ENCODE assay signal across 1 cellular context in the genomic region with DNA sequence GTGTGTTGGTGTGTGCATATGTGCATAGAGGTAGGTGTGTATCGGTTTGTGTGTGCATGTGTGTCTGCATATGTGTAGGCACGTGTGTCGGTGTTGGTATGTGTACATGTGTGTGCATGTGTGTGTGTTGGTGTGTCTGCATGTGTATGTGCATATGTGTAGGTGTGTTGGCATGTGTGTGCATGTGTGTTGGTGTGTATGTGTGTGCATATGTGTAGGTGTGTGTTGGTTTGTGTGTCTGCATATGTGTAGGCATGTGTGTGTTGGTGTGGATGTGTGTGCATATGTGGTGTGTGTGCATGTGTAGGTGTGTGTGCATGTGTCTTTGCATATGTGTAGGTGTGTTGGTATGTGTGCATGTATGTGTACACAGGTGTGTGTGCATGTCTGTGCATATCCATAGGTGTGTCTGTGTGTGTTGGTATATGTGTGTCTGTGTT.
TF ChIP-seq lines count a peak whose summit lies in the region.

No MANE protein-coding gene starts in this region.

TF ChIP-seq in HepG2, 621 proteins besides CTCF, POLR2A, EP300 and RAD21 (continued from another document and continues in another):
- TF ChIP-seq, protein P1, sequence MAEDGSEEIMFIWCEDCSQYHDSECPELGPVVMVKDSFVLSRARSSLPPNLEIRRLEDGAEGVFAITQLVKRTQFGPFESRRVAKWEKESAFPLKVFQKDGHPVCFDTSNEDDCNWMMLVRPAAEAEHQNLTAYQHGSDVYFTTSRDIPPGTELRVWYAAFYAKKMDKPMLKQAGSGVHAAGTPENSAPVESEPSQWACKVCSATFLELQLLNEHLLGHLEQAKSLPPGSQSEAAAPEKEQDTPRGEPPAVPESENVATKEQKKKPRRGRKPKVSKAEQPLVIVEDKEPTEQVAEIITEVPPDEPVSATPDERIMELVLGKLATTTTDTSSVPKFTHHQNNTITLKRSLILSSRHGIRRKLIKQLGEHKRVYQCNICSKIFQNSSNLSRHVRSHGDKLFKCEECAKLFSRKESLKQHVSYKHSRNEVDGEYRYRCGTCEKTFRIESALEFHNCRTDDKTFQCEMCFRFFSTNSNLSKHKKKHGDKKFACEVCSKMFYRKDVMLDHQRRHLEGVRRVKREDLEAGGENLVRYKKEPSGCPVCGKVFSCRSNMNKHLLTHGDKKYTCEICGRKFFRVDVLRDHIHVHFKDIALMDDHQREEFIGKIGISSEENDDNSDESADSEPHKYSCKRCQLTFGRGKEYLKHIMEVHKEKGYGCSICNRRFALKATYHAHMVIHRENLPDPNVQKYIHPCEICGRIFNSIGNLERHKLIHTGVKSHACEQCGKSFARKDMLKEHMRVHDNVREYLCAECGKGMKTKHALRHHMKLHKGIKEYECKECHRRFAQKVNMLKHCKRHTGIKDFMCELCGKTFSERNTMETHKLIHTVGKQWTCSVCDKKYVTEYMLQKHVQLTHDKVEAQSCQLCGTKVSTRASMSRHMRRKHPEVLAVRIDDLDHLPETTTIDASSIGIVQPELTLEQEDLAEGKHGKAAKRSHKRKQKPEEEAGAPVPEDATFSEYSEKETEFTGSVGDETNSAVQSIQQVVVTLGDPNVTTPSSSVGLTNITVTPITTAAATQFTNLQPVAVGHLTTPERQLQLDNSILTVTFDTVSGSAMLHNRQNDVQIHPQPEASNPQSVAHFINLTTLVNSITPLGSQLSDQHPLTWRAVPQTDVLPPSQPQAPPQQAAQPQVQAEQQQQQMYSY (CRISPR knock-in tag; IDR thresholded peaks at IDR 0.05), result no peak
- TF ChIP-seq ZNF136 (CRISPR knock-in tag; IDR thresholded peaks at IDR 0.05; ENCODE audit: low read depth) (no peak), ELF3 (CRISPR knock-in tag; IDR thresholded peaks at IDR 0.05) (no peak), REXO4 (CRISPR knock-in tag; IDR thresholded peaks at IDR 0.05; ENCODE audit: borderline replicate concordance) (no peak), SAFB2 (CRISPR knock-in tag; IDR thresholded peaks at IDR 0.05; ENCODE audit: borderline replicate concordance, low read depth) (no peak), ASH2L (IDR thresholded peaks at IDR 0.05; ENCODE audit: insufficient read length, low read depth, low read length) (no peak), ZFP41 (CRISPR knock-in tag; IDR thresholded peaks at IDR 0.05; ENCODE audit: borderline replicate concordance) (no peak), ZNF329 (CRISPR knock-in tag; IDR thresholded peaks at IDR 0.05; ENCODE audit: low read depth) (no peak), ZNF530 (CRISPR knock-in tag; IDR thresholded peaks at IDR 0.05; ENCODE audit: low read depth) (0 out of 2 replicates have a peak, but pooled peaks have one; percentile 13), SMARCE1 (IDR thresholded peaks at IDR 0.05; ENCODE audit: borderline replicate concordance) (no peak), THAP11 (CRISPR knock-in tag; IDR thresholded peaks at IDR 0.05) (no peak), GLI4 (CRISPR knock-in tag; IDR thresholded peaks at IDR 0.05; ENCODE audit: borderline replicate concordance) (no peak), HHEX (CRISPR knock-in tag; IDR thresholded peaks at IDR 0.05) (no peak), MAFK (conservative IDR thresholded peaks at IDR 0.05 in 1 of 2, IDR thresholded peaks at IDR 0.05 in 1 of 2; ENCODE audit: low read length in 2 of 2) (no peak), STAG1 (CRISPR knock-in tag; IDR thresholded peaks at IDR 0.05) (no peak), ZNF296 (CRISPR knock-in tag; conservative IDR thresholded peaks at IDR 0.05) (no peak), RFXANK (CRISPR knock-in tag; IDR thresholded peaks at IDR 0.05) (no peak), ZNF30 (CRISPR knock-in tag; IDR thresholded peaks at IDR 0.05) (no peak; the same call in 1 of the 2 replicates), SMYD3 (CRISPR knock-in tag; IDR thresholded peaks at IDR 0.05) (no peak), FOXK2 (IDR thresholded peaks at IDR 0.05) (no peak), IKZF1 (IDR thresholded peaks at IDR 0.05) (0 out of 2 replicates have a peak, but pooled peaks have one; percentile 47), CBX1 (IDR thresholded peaks at IDR 0.05; ENCODE audit: low read depth) (no peak), NFE2L1 (CRISPR knock-in tag; IDR thresholded peaks at IDR 0.05; ENCODE audit: borderline replicate concordance) (no peak), ZKSCAN1 (IDR thresholded peaks at IDR 0.05; ENCODE audit: low read length) (no peak), PITX1 (CRISPR knock-in tag; IDR thresholded peaks at IDR 0.05) (peak; percentile 55; the same call in 1 of the 2 replicates), ZNF567 (CRISPR knock-in tag; IDR thresholded peaks at IDR 0.05; ENCODE audit: borderline replicate concordance) (no peak), NCOA2 (CRISPR knock-in tag; IDR thresholded peaks at IDR 0.05) (no peak), REPIN1 (CRISPR knock-in tag; IDR thresholded peaks at IDR 0.05; ENCODE audit: borderline replicate concordance, low read depth) (peak; percentile 17; the same call in 1 of the 2 replicates), SNRNP70 (IDR thresholded peaks at IDR 0.05; ENCODE audit: low read depth, low read length) (no peak), RAD51 (IDR thresholded peaks at IDR 0.05; ENCODE audit: borderline replicate concordance) (peak; percentile 44; the same call in 1 of the 2 replicates), CEBPB (IDR thresholded peaks at IDR 0.05; ENCODE audit: borderline replicate concordance, low read depth, low read length) (no peak), ZNF350 (CRISPR knock-in tag; IDR thresholded peaks at IDR 0.05; ENCODE audit: borderline replicate concordance, low read depth) (no peak), KLF9 (CRISPR knock-in tag; IDR thresholded peaks at IDR 0.05; ENCODE audit: low read depth) (no peak), XBP1 (CRISPR knock-in tag; IDR thresholded peaks at IDR 0.05) (no peak), ZSCAN9 (CRISPR knock-in tag; IDR thresholded peaks at IDR 0.05; ENCODE audit: borderline replicate concordance) (no peak)
- TF ChIP-seq, protein P2, sequence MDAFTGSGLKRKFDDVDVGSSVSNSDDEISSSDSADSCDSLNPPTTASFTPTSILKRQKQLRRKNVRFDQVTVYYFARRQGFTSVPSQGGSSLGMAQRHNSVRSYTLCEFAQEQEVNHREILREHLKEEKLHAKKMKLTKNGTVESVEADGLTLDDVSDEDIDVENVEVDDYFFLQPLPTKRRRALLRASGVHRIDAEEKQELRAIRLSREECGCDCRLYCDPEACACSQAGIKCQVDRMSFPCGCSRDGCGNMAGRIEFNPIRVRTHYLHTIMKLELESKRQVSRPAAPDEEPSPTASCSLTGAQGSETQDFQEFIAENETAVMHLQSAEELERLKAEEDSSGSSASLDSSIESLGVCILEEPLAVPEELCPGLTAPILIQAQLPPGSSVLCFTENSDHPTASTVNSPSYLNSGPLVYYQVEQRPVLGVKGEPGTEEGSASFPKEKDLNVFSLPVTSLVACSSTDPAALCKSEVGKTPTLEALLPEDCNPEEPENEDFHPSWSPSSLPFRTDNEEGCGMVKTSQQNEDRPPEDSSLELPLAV (CRISPR knock-in tag; conservative IDR thresholded peaks at IDR 0.05; ENCODE audit: low read depth), result 0 out of 2 replicates have a peak, but pooled peaks have one; percentile 32
- TF ChIP-seq, protein P3, sequence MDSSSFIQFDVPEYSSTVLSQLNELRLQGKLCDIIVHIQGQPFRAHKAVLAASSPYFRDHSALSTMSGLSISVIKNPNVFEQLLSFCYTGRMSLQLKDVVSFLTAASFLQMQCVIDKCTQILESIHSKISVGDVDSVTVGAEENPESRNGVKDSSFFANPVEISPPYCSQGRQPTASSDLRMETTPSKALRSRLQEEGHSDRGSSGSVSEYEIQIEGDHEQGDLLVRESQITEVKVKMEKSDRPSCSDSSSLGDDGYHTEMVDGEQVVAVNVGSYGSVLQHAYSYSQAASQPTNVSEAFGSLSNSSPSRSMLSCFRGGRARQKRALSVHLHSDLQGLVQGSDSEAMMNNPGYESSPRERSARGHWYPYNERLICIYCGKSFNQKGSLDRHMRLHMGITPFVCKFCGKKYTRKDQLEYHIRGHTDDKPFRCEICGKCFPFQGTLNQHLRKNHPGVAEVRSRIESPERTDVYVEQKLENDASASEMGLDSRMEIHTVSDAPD (CRISPR knock-in tag; IDR thresholded peaks at IDR 0.05), result 0 out of 2 replicates have a peak, but pooled peaks have one; percentile 15
- TF ChIP-seq, protein P4, sequence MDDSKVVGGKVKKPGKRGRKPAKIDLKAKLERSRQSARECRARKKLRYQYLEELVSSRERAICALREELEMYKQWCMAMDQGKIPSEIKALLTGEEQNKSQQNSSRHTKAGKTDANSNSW (CRISPR knock-in tag; IDR thresholded peaks at IDR 0.05; ENCODE audit: borderline replicate concordance), result no peak
- TF ChIP-seq, protein P5, sequence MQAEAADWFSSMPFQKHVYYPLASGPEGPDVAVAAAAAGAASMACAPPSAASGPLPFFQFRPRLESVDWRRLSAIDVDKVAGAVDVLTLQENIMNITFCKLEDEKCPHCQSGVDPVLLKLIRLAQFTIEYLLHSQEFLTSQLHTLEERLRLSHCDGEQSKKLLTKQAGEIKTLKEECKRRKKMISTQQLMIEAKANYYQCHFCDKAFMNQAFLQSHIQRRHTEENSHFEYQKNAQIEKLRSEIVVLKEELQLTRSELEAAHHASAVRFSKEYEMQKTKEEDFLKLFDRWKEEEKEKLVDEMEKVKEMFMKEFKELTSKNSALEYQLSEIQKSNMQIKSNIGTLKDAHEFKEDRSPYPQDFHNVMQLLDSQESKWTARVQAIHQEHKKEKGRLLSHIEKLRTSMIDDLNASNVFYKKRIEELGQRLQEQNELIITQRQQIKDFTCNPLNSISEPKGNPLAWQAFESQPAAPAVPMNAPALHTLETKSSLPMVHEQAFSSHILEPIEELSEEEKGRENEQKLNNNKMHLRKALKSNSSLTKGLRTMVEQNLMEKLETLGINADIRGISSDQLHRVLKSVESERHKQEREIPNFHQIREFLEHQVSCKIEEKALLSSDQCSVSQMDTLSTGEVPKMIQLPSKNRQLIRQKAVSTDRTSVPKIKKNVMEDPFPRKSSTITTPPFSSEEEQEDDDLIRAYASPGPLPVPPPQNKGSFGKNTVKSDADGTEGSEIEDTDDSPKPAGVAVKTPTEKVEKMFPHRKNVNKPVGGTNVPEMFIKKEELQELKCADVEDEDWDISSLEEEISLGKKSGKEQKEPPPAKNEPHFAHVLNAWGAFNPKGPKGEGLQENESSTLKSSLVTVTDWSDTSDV (CRISPR knock-in tag; IDR thresholded peaks at IDR 0.05), result no peak
- TF ChIP-seq, protein P6, sequence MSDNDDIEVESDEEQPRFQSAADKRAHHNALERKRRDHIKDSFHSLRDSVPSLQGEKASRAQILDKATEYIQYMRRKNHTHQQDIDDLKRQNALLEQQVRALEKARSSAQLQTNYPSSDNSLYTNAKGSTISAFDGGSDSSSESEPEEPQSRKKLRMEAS (IDR thresholded peaks at IDR 0.05), result no peak
- TF ChIP-seq, protein P7, sequence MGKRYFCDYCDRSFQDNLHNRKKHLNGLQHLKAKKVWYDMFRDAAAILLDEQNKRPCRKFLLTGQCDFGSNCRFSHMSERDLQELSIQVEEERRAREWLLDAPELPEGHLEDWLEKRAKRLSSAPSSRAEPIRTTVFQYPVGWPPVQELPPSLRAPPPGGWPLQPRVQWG (CRISPR knock-in tag; IDR thresholded peaks at IDR 0.05; ENCODE audit: borderline replicate concordance, low read depth), result no peak
- TF ChIP-seq, protein P8, sequence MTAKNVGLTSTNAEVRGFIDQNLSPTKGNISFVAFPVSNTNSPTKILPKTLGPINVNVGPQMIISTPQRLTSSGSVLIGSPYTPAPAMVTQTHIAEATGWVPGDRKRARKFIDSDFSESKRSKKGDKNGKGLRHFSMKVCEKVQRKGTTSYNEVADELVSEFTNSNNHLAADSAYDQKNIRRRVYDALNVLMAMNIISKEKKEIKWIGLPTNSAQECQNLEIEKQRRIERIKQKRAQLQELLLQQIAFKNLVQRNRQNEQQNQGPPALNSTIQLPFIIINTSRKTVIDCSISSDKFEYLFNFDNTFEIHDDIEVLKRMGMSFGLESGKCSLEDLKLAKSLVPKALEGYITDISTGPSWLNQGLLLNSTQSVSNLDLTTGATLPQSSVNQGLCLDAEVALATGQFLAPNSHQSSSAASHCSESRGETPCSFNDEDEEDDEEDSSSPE (CRISPR knock-in tag; IDR thresholded peaks at IDR 0.05), result no peak
- TF ChIP-seq, protein P9, sequence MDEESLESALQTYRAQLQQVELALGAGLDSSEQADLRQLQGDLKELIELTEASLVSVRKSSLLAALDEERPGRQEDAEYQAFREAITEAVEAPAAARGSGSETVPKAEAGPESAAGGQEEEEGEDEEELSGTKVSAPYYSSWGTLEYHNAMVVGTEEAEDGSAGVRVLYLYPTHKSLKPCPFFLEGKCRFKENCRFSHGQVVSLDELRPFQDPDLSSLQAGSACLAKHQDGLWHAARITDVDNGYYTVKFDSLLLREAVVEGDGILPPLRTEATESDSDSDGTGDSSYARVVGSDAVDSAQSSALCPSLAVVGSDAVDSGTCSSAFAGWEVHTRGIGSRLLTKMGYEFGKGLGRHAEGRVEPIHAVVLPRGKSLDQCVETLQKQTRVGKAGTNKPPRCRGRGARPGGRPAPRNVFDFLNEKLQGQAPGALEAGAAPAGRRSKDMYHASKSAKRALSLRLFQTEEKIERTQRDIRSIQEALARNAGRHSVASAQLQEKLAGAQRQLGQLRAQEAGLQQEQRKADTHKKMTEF (CRISPR knock-in tag; IDR thresholded peaks at IDR 0.05), result no peak
- TF ChIP-seq, protein P10, sequence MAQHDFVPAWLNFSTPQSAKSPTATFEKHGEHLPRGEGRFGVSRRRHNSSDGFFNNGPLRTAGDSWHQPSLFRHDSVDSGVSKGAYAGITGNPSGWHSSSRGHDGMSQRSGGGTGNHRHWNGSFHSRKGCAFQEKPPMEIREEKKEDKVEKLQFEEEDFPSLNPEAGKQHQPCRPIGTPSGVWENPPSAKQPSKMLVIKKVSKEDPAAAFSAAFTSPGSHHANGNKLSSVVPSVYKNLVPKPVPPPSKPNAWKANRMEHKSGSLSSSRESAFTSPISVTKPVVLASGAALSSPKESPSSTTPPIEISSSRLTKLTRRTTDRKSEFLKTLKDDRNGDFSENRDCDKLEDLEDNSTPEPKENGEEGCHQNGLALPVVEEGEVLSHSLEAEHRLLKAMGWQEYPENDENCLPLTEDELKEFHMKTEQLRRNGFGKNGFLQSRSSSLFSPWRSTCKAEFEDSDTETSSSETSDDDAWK (CRISPR knock-in tag; IDR thresholded peaks at IDR 0.05), result no peak
- TF ChIP-seq, protein P11, sequence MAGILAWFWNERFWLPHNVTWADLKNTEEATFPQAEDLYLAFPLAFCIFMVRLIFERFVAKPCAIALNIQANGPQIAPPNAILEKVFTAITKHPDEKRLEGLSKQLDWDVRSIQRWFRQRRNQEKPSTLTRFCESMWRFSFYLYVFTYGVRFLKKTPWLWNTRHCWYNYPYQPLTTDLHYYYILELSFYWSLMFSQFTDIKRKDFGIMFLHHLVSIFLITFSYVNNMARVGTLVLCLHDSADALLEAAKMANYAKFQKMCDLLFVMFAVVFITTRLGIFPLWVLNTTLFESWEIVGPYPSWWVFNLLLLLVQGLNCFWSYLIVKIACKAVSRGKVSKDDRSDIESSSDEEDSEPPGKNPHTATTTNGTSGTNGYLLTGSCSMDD (CRISPR knock-in tag; IDR thresholded peaks at IDR 0.05), result no peak
- TF ChIP-seq, protein P12, sequence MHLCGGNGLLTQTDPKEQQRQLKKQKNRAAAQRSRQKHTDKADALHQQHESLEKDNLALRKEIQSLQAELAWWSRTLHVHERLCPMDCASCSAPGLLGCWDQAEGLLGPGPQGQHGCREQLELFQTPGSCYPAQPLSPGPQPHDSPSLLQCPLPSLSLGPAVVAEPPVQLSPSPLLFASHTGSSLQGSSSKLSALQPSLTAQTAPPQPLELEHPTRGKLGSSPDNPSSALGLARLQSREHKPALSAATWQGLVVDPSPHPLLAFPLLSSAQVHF (CRISPR knock-in tag; IDR thresholded peaks at IDR 0.05), result 0 out of 2 replicates have a peak, but pooled peaks have one; percentile 33
